In genomic region chr6:153108320-153108719, GRCh38 we compare ENCODE assay signal across 15 cellular contexts. TPM values are rescaled to one million over a fixed set of nuclear protein-coding genes. Genes with fewer than 3 reads are reported as not detected.
DNase-seq lines count a peak whose midpoint lies in the region; ATAC-seq and TF ChIP-seq lines count a peak whose summit lies in the region.
"Had no signal": no experiment of that assay in that cellular context is flagged by ENCODE, and none has a peak within 500 bp of the region (broad histone marks: within the 10 kb centered on the region; RNA-seq: fewer than 3 reads in every experiment).

No MANE protein-coding gene starts in this region.

- H3K27ac ChIP-seq in GM23248, result no peak overlapping the region
- H3K27ac ChIP-seq: HL-60, SJCRH30 had no signal

- H3K36me3 Mint-ChIP-seq in WTC11 (peaks cover 20% of the 10 kb centered on the region), nephron progenitor cell (ENCODE audit: low read depth) (peaks cover 8% of the 10 kb centered on the region)
- H3K36me3 Mint-ChIP-seq in activated naive CD8-positive, alpha-beta T cell treated with anti-CD3 and anti-CD28 coated beads for 36 hours, result no peaks in the 10 kb centered on the region

- H3F3A ChIP-seq in GM23248 (ENCODE audit: insufficient read depth), result peaks cover 4% of the 10 kb centered on the region; the same call in 1 of the 2 replicates

- ATAC-seq in WTC11, result peak; percentile 62
- no peak for ATAC-seq in GM19023 (IDR thresholded peaks at IDR 0.05; ENCODE audit: unreplicated experiment)
- ATAC-seq: activated CD8-positive, alpha-beta T cell treated with anti-CD3 and anti-CD28 coated beads, Interleukin-2, amount 10 ng/mL, durations not matched to agents 7 days and 5 days; natural killer cell treated with Interleukin-12 subunit alpha and Interleukin-12 subunit beta and Interleukin-15 and Interleukin-18, amount 100 ng/mL, for 72 hours had no signal

- H3K27me3 Mint-ChIP-seq in WTC11 (ENCODE audit: low read depth), result no peaks in the 10 kb centered on the region
- H3K27me3 Mint-ChIP-seq in activated naive CD8-positive, alpha-beta T cell treated with anti-CD3 and anti-CD28 coated beads for 36 hours, result peaks cover 9% of the 10 kb centered on the region
- H3K27me3 Mint-ChIP-seq in nephron progenitor cell (ENCODE audit: low read depth, poor library complexity), result peaks cover 4% of the 10 kb centered on the region

- H3K4me3 Mint-ChIP-seq in WTC11 (no peak overlapping the region), nephron progenitor cell (no peak overlapping the region)
- H3K4me3 Mint-ChIP-seq in activated naive CD8-positive, alpha-beta T cell treated with anti-CD3 and anti-CD28 coated beads for 36 hours, result no peak overlapping the region
- H3K4me3 Mint-ChIP-seq: activated CD8-positive, alpha-beta T cell treated with anti-CD3 and anti-CD28 coated beads, Interleukin-2, amount 10 ng/mL, durations not matched to agents 7 days and 5 days; natural killer cell treated with Interleukin-12 subunit alpha and Interleukin-12 subunit beta and Interleukin-15 and Interleukin-18, amount 100 ng/mL, for 72 hours had no signal

- H3K79me2 ChIP-seq in GM23248 (ENCODE audit: insufficient read depth), result no peaks in the 10 kb centered on the region

- peaks cover 48% of the 10 kb centered on the region for H3K4me1 Mint-ChIP-seq in WTC11
- H3K4me1 Mint-ChIP-seq in activated naive CD8-positive, alpha-beta T cell treated with anti-CD3 and anti-CD28 coated beads for 36 hours, result no peaks in the 10 kb centered on the region
- no peaks in the 10 kb centered on the region for H3K4me1 Mint-ChIP-seq in nephron progenitor cell

- H3K9me3 ChIP-seq in GM23248 (ENCODE audit: low read depth), result no peaks in the 10 kb centered on the region

- no peak overlapping the region for H3K4me3 ChIP-seq in GM23248
- H3K4me3 ChIP-seq: SJCRH30 had no signal

- H3K9me2 ChIP-seq in GM23248 (ENCODE audit: insufficient read depth), result no peaks in the 10 kb centered on the region

- TF ChIP-seq CTCF in WTC11 (IDR thresholded peaks at IDR 0.05) (no peak), nephron progenitor cell (IDR thresholded peaks at IDR 0.05) (no peak)

- in situ Hi-C loops in ACHN (cut with HindIII; ENCODE audit: low pct_ligation_motif_present, low pct_unique_long_range_greater_than_20kb, low sequenced_read_pairs), result no loop called here
- in situ Hi-C loops in GM23248 (cut with MboI), result no loop called here

- no peaks in the 10 kb centered on the region; the same call in 1 of the 2 replicates for H3K36me3 ChIP-seq in GM23248 (ENCODE audit: low read depth)
- H3K36me3 ChIP-seq: SJCRH30 had no signal

- POLR2A ChIA-PET in WTC11 (lab: Charles Lee), result no interaction called here

- peak; percentile 55 for DNase-seq in ACHN
- peak; percentile 46 for DNase-seq in GM23248
- no peak for DNase-seq in WTC11 (ENCODE audit: low spot score)
- DNase-seq in glomerular visceral epithelial cell (ENCODE audit: extremely low spot score), result peak; percentile 20
- DNase-seq in DMS153 treated with DMSO at 0.1 percent for 48 hours (lab: John Stamatoyannopoulos, UW; ENCODE audit: unreplicated experiment), result no peak
- DNase-seq in activated naive CD8-positive, alpha-beta T cell treated with anti-CD3 and anti-CD28 coated beads for 36 hours, result no peak
- DNase-seq in nephron progenitor cell, result no peak
- DNase-seq: activated CD8-positive, alpha-beta T cell treated with anti-CD3 and anti-CD28 coated beads, Interleukin-2, amount 10 ng/mL, durations not matched to agents 7 days and 5 days; cerebellar nuclear complex; COR-L47; NCI-H2081 treated with DMSO at 0.1 percent for 48 hours had no signal

- H3K9me3 Mint-ChIP-seq in WTC11 (peaks cover 19% of the 10 kb centered on the region), nephron progenitor cell (peaks cover 20% of the 10 kb centered on the region)
- H3K9me3 Mint-ChIP-seq in activated naive CD8-positive, alpha-beta T cell treated with anti-CD3 and anti-CD28 coated beads for 36 hours, result peaks cover 9% of the 10 kb centered on the region

- H2AFZ ChIP-seq in GM23248, result no peak overlapping the region

- H3K27ac Mint-ChIP-seq in WTC11 (no peak overlapping the region), nephron progenitor cell (no peak overlapping the region)
- H3K27ac Mint-ChIP-seq in activated naive CD8-positive, alpha-beta T cell treated with anti-CD3 and anti-CD28 coated beads for 36 hours, result no peak overlapping the region
- H3K27ac Mint-ChIP-seq: activated CD8-positive, alpha-beta T cell treated with anti-CD3 and anti-CD28 coated beads, Interleukin-2, amount 10 ng/mL, durations not matched to agents 7 days and 5 days; natural killer cell treated with Interleukin-12 subunit alpha and Interleukin-12 subunit beta and Interleukin-15 and Interleukin-18, amount 100 ng/mL, for 72 hours had no signal

- no peaks in the 10 kb centered on the region for H4K20me1 ChIP-seq in GM23248 (ENCODE audit: insufficient read depth)

- no peak overlapping the region for H3K4me2 ChIP-seq in GM23248 (ENCODE audit: unreplicated experiment)

- no peak overlapping the region for H3K9ac ChIP-seq in GM23248

- CTCF ChIA-PET in WTC11 (lab: Charles Lee), result interaction anchor here (0.6 to 1.2 kb wide), 5 partner anchors 12 to 125 kb away, joined by 3 to 10 read pairs (median 4); no protein-coding TSS in a partner anchor

- no peaks in the 10 kb centered on the region for H3K4me1 ChIP-seq in GM23248 (ENCODE audit: insufficient read depth)
- H3K4me1 ChIP-seq: SJCRH30 had no signal

- H3K27me3 ChIP-seq in GM23248 (replicated peaks; ENCODE audit: insufficient read depth), result no peaks in the 10 kb centered on the region
- H3K27me3 ChIP-seq: SJCRH30 had no signal

TF ChIP-seq in WTC11, 78 proteins besides CTCF, POLR2A, EP300 and RAD21:
- no peak for TF ChIP-seq ZNF671 (CRISPR knock-in tag; IDR thresholded peaks at IDR 0.05)
- TF ChIP-seq STAT6 (CRISPR knock-in tag; conservative IDR thresholded peaks at IDR 0.05; ENCODE audit: low read depth), result no peak
- no peak for TF ChIP-seq ZNF138 (CRISPR knock-in tag; conservative IDR thresholded peaks at IDR 0.05)
- TF ChIP-seq, protein P1, sequence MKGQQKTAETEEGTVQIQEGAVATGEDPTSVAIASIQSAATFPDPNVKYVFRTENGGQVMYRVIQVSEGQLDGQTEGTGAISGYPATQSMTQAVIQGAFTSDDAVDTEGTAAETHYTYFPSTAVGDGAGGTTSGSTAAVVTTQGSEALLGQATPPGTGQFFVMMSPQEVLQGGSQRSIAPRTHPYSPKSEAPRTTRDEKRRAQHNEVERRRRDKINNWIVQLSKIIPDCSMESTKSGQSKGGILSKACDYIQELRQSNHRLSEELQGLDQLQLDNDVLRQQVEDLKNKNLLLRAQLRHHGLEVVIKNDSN (CRISPR knock-in tag; IDR thresholded peaks at IDR 0.05), result no peak
- TF ChIP-seq JUN (CRISPR knock-in tag; IDR thresholded peaks at IDR 0.05), result no peak
- TF ChIP-seq, protein P2, sequence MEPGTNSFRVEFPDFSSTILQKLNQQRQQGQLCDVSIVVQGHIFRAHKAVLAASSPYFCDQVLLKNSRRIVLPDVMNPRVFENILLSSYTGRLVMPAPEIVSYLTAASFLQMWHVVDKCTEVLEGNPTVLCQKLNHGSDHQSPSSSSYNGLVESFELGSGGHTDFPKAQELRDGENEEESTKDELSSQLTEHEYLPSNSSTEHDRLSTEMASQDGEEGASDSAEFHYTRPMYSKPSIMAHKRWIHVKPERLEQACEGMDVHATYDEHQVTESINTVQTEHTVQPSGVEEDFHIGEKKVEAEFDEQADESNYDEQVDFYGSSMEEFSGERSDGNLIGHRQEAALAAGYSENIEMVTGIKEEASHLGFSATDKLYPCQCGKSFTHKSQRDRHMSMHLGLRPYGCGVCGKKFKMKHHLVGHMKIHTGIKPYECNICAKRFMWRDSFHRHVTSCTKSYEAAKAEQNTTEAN (CRISPR knock-in tag; IDR thresholded peaks at IDR 0.05), result no peak
- no peak for TF ChIP-seq SP1 (CRISPR knock-in tag; conservative IDR thresholded peaks at IDR 0.05)
- no peak for TF ChIP-seq OVOL2 (CRISPR knock-in tag; IDR thresholded peaks at IDR 0.05; ENCODE audit: borderline replicate concordance)

RNA-seq across cellular contexts. Expression of gene RGS17, which starts 22.8 kb away (rescaled TPM):
- 0.25 and 1.1 TPM in 2 replicates for total RNA-seq in GM23248 (2014; rRNA removed; shearing (Covaris generic))
- polyA plus RNA-seq in GM23248 (2016; fragmentation: Nextera tagmentation; extraction: Ambion mirVana), result 0.36 and 0.75 TPM in 2 replicates
- 6.6 to 9.3 TPM (median 7.4 TPM) in 3 replicates for total RNA-seq in WTC11 (2021)
- not detected for total RNA-seq in activated naive CD8-positive, alpha-beta T cell treated with anti-CD3 and anti-CD28 coated beads for 36 hours
- total RNA-seq: activated CD8-positive, alpha-beta T cell treated with anti-CD3 and anti-CD28 coated beads, Interleukin-2, amount 10 ng/mL, durations not matched to agents 7 days and 5 days had no signal

Comparison
In these comparisons a context has a peak if more than half of its experiments do, and no peak if none do; other contexts are left out.
1. DNase-seq: peak in ACHN (single experiment), GM23248 (single experiment) and glomerular visceral epithelial cell (single experiment); none in WTC11 (single experiment), DMS153 treated with DMSO at 0.1 percent for 48 hours (single experiment), activated naive CD8-positive, alpha-beta T cell treated with anti-CD3 and anti-CD28 coated beads for 36 hours (single experiment) and nephron progenitor cell (single experiment).